Comparison of ENCODE assay signal across 18 cellular contexts in genomic region chr1:230187290-230187689, GRCh38.
DNase-seq lines count a peak whose midpoint lies in the region; ATAC-seq and TF ChIP-seq lines count a peak whose summit lies in the region.
"Had no signal": no experiment of that assay in that cellular context is flagged by ENCODE, and none has a peak within 500 bp of the region (broad histone marks: within the 10 kb centered on the region; RNA-seq: fewer than 3 reads in every experiment).

No MANE protein-coding gene starts in this region.

- H2AFZ ChIP-seq in DND-41 (ENCODE audit: low read depth, low read length), result no peak overlapping the region

- H3K4me3 Mint-ChIP-seq in activated T-cell treated with anti-CD3 and anti-CD28 coated beads, Interleukin-2, amount 50 U/mL, for 4 hours, result no peak overlapping the region

- H3K27me3 Mint-ChIP-seq in activated T-cell treated with anti-CD3 and anti-CD28 coated beads, Interleukin-2, amount 50 U/mL, for 4 hours (ENCODE audit: low read depth), result no peaks in the 10 kb centered on the region

- WGBS in stomach, 5 donors, result 93 to 100% (median 96%) methylated on average over 3 to 5 of the region's 5 CpGs
- 96 to 99% methylated on average over 5 of the region's 5 CpGs for WGBS in heart right ventricle, 2 donors
- WGBS in tibial nerve, 2 donors, result 97% methylated on average over 5 of the region's 5 CpGs

- peaks cover 83% of the 10 kb centered on the region for H4K20me1 ChIP-seq in DND-41 (ENCODE audit: insufficient read depth, low read length)

- H3K4me3 ChIP-seq in DND-41 (ENCODE audit: low read depth in 1 of 2, low read length in 2 of 2) (no peak overlapping the region), stomach (no peak overlapping the region), heart right ventricle (no peak overlapping the region), tibial nerve (no peak overlapping the region)
- H3K4me3 ChIP-seq: GM12878 had no signal

- H3K27me3 ChIP-seq in DND-41 (ENCODE audit: insufficient read depth, low read length, poor library complexity) (no peaks in the 10 kb centered on the region), stomach (no peaks in the 10 kb centered on the region), heart right ventricle (no peaks in the 10 kb centered on the region), tibial nerve (no peaks in the 10 kb centered on the region)

- TF ChIP-seq CTCF in DND-41 (IDR thresholded peaks at IDR 0.05; ENCODE audit: borderline replicate concordance, extremely low read depth, low read length, poor library complexity, severe bottlenecking), result no peak
- TF ChIP-seq CTCF in stomach (IDR thresholded peaks at IDR 0.05), result no peak
- TF ChIP-seq CTCF in heart right ventricle (IDR thresholded peaks at IDR 0.05), result no peak
- TF ChIP-seq CTCF in tibial nerve (IDR thresholded peaks at IDR 0.05), result no peak

- H3K9me3 ChIP-seq in DND-41 (ENCODE audit: insufficient read depth, low read length, severe bottlenecking), result no peaks in the 10 kb centered on the region
- H3K9me3 ChIP-seq in stomach, result no peaks in the 10 kb centered on the region
- no peaks in the 10 kb centered on the region for H3K9me3 ChIP-seq in heart right ventricle
- no peaks in the 10 kb centered on the region for H3K9me3 ChIP-seq in tibial nerve

- peaks cover 44% of the 10 kb centered on the region for H3K4me1 Mint-ChIP-seq in activated T-cell treated with anti-CD3 and anti-CD28 coated beads, Interleukin-2, amount 50 U/mL, for 4 hours (ENCODE audit: low read depth)

- peak; percentile 11 to 15 for DNase-seq in activated T-cell treated with anti-CD3 and anti-CD28 coated beads, Interleukin-2, amount 50 U/mL, for 48 hours
- no peak for DNase-seq in activated T-cell treated with anti-CD3 and anti-CD28 coated beads, Interleukin-2, amount 50 U/mL, for 4 hours
- no peak for DNase-seq in DND-41
- DNase-seq in ecto neural progenitor cell (ENCODE audit: low spot score), result peak; percentile 29
- DNase-seq in stomach, result peak; percentile 13
- no peak for DNase-seq in heart right ventricle
- no peak for DNase-seq in tibial nerve (ENCODE audit: low spot score in 2 of 2)
- DNase-seq: activated CD4-positive, alpha-beta T cell treated with anti-CD3 and anti-CD28 coated beads for 4 hours; anterior cingulate cortex; cerebellar nuclear complex; Karpas-422; left ventricle myocardium superior; NCI-H1092; NCI-H2029; NCI-H345; stimulated activated CD4-positive, alpha-beta T cell treated with anti-CD3 and anti-CD28 coated beads, Interleukin-4, amount 100 ng/mL, for 4 hours had no signal

- H3K27ac ChIP-seq in DND-41 (ENCODE audit: low read length) (peak overlapping the region; percentile 59), stomach (peak overlapping the region in 1 of 5 donors; percentile 83), heart right ventricle (peak overlapping the region in 1 of 10 donors; percentile 12), tibial nerve (no peak overlapping the region)

- H3K9me3 Mint-ChIP-seq in activated T-cell treated with anti-CD3 and anti-CD28 coated beads, Interleukin-2, amount 50 U/mL, for 4 hours, result no peaks in the 10 kb centered on the region
- H3K9me3 Mint-ChIP-seq: activated T-helper 2 cell treated with anti-CD3 and anti-CD28 coated beads, Interferon-gamma antibody, Interleukin-2, Interleukin-4, amounts not matched to agents 10 μg/mL and 5 μg/mL and 100 μg/mL, durations not matched to agents 14 hours and 24 hours and 36 hours had no signal

- TF ChIP-seq POLR2A in stomach (IDR thresholded peaks at IDR 0.05) (no peak), tibial nerve (IDR thresholded peaks at IDR 0.05) (no peak)

- H3K4me2 ChIP-seq in DND-41 (ENCODE audit: insufficient read depth, low read length), result no peak overlapping the region

- H3K9ac ChIP-seq in DND-41 (ENCODE audit: low read depth, low read length), result no peak overlapping the region

- TF ChIP-seq EP300 in stomach (IDR thresholded peaks at IDR 0.05), result no peak
- no peak for TF ChIP-seq EP300 in tibial nerve (IDR thresholded peaks at IDR 0.05)

- ATAC-seq in activated T-cell treated with anti-CD3 and anti-CD28 coated beads, Interleukin-2, amount 50 U/mL, for 4 hours, result no peak
- ATAC-seq in DND-41 (ENCODE audit: insufficient read depth, low read depth) (no peak), heart right ventricle (no peak)
- ATAC-seq: GM12878, left ventricle myocardium superior had no signal

- H3K36me3 ChIP-seq in DND-41 (ENCODE audit: insufficient read depth, low read length) (peaks cover 86% of the 10 kb centered on the region), stomach (peaks cover 0 to 5% (median 0%) of the 10 kb centered on the region in 4 donors), heart right ventricle (peaks cover 0 to 7% (median 0%) of the 10 kb centered on the region in 9 donors), tibial nerve (peaks cover 0 to 17% (median 0%) of the 10 kb centered on the region in 3 donors)

- H3K79me2 ChIP-seq in DND-41 (ENCODE audit: insufficient read depth, low read length), result peaks cover 100% of the 10 kb centered on the region

- H3K4me1 ChIP-seq in DND-41 (ENCODE audit: insufficient read depth, low read length) (peaks cover 49% of the 10 kb centered on the region), stomach (peaks cover 11 to 79% (median 49%) of the 10 kb centered on the region in 4 donors), heart right ventricle (peaks cover 15 to 50% (median 29%) of the 10 kb centered on the region in 9 donors), tibial nerve (peaks cover 0 to 48% (median 25%) of the 10 kb centered on the region in 4 donors)

- intact Hi-C loops in stomach (cut with DNase I; ENCODE audit: low total_unique reads), result no loop called here
- intact Hi-C loops in heart right ventricle (cut with DNase I), result no loop called here

- H3K36me3 Mint-ChIP-seq in activated T-cell treated with anti-CD3 and anti-CD28 coated beads, Interleukin-2, amount 50 U/mL, for 4 hours (ENCODE audit: insufficient read depth), result peaks cover 24% of the 10 kb centered on the region

Comparison
In these comparisons a context has a peak if more than half of its experiments do, and no peak if none do; other contexts are left out.
1. DNase-seq: peak in activated T-cell treated with anti-CD3 and anti-CD28 coated beads, Interleukin-2, amount 50 U/mL, for 48 hours (2 of 2), ecto neural progenitor cell (single experiment) and stomach (single experiment); none in activated T-cell treated with anti-CD3 and anti-CD28 coated beads, Interleukin-2, amount 50 U/mL, for 4 hours (single experiment), DND-41 (single experiment), heart right ventricle (0 of 2) and tibial nerve (0 of 2).